11 cellular contexts compared by ENCODE assay signal in genomic region chr20:50233325-50234212, GRCh38.
"Had no signal": no experiment of that assay in that cellular context is flagged by ENCODE, and none has a peak within 500 bp of the region (broad histone marks: within the 10 kb centered on the region; RNA-seq: fewer than 3 reads in every experiment).

No MANE protein-coding gene starts in this region.

- H3K9me3 ChIP-seq: spleen had no signal

- H3K36me3 ChIP-seq: spleen had no signal

- FAIRE-seq: endothelial cell of umbilical vein had no signal

- H3K4me3 ChIP-seq: spleen had no signal

- DNase-seq: activated naive CD4-positive, alpha-beta T cell; activated naive CD8-positive, alpha-beta T cell treated with anti-CD3 and anti-CD28 coated beads, Interleukin-2, amount 10 ng/mL, durations not matched to agents 7 days and 5 days; cortex of kidney; effector CD8-positive, alpha-beta T cell; foreskin fibroblast; hypothalamus; kidney glomerular epithelial cell; occipital lobe; spleen had no signal

- H3K27ac ChIP-seq: spleen had no signal

- ATAC-seq: sciatic nerve had no signal
